In genomic region chr1:169060010-169060722, GRCh38 we compare ENCODE assay signal across 13 cellular contexts. TPM values are rescaled to one million over a fixed set of nuclear protein-coding genes. Genes with fewer than 3 reads are reported as not detected.
DNase-seq lines count a peak whose midpoint lies in the region; TF ChIP-seq lines count a peak whose summit lies in the region.
"Had no signal": no experiment of that assay in that cellular context is flagged by ENCODE, and none has a peak within 500 bp of the region (broad histone marks: within the 10 kb centered on the region; RNA-seq: fewer than 3 reads in every experiment).

No MANE protein-coding gene starts in this region.

- H3K27ac Mint-ChIP-seq in CD8-positive, alpha-beta memory T cell = no peak overlapping the region
- H3K27ac Mint-ChIP-seq: activated T-cell treated with anti-CD3 and anti-CD28 coated beads, Interleukin-2, amount 50 U/mL, for 24 hours had no signal

- H2AFZ ChIP-seq in trophoblast cell (ENCODE audit: insufficient read depth, low read length, poor library complexity) = no peak overlapping the region

- H2BK12ac ChIP-seq in trophoblast cell (ENCODE audit: low read length) = peak overlapping the region; percentile 56

- peaks cover 0 to 2% (median 0%) of the 10 kb centered on the region in 5 donors for H3K9me3 Mint-ChIP-seq in CD8-positive, alpha-beta memory T cell

- 74% methylated on average over 9 of the region's 9 CpGs for WGBS in esophagus muscularis mucosa
- no CpG with 5 or more reads among the region's 9 CpGs for WGBS in trophoblast cell (ENCODE audit: extremely low coverage, insufficient coverage, insufficient read length)

- H3K79me1 ChIP-seq in trophoblast cell (ENCODE audit: low read length) = peaks cover 6% of the 10 kb centered on the region

- no peak overlapping the region for H3K4me3 Mint-ChIP-seq in CD8-positive, alpha-beta memory T cell
- H3K4me3 Mint-ChIP-seq: activated T-cell treated with anti-CD3 and anti-CD28 coated beads, Interleukin-2, amount 50 U/mL, for 24 hours had no signal

- H4K91ac ChIP-seq in trophoblast cell (ENCODE audit: low read depth, low read length) = peak overlapping the region; percentile 3

- H3K36me3 Mint-ChIP-seq in CD8-positive, alpha-beta memory T cell = peaks cover 0 to 14% (median 2%) of the 10 kb centered on the region in 3 donors

- H3K4me2 ChIP-seq in trophoblast cell (ENCODE audit: low read length) = no peak overlapping the region

- no peak overlapping the region for H3K23ac ChIP-seq in trophoblast cell (ENCODE audit: low read length)

- no peaks in the 10 kb centered on the region for H3K4me1 Mint-ChIP-seq in CD8-positive, alpha-beta memory T cell

- H3K4me1 ChIP-seq in esophagus muscularis mucosa = peaks cover 0 to 6% (median 0%) of the 10 kb centered on the region in 4 donors
- H3K4me1 ChIP-seq in trophoblast cell (ENCODE audit: control insufficient read depth in 1 of 2, insufficient read depth in 2 of 2, low read length in 2 of 2) = peaks cover 0 to 7% of the 10 kb centered on the region in 2 experiments
- no peaks in the 10 kb centered on the region for H3K4me1 ChIP-seq in CD8-positive, alpha-beta memory T cell (ENCODE audit: insufficient read depth, low read length)

- intact Hi-C loops in esophagus muscularis mucosa (cut with DNase I) = no loop called here

- H3K9me3 ChIP-seq in esophagus muscularis mucosa (peaks cover 0 to 7% (median 0%) of the 10 kb centered on the region in 4 donors), trophoblast cell (ENCODE audit: insufficient read depth, low read depth, low read length) (no peaks in the 10 kb centered on the region)
- no peaks in the 10 kb centered on the region for H3K9me3 ChIP-seq in CD8-positive, alpha-beta memory T cell (ENCODE audit: low read length)

- H4K12ac ChIP-seq in trophoblast cell (ENCODE audit: low read depth, low read length) = no peak overlapping the region

- POLR2A ChIA-PET in CD8-positive, alpha-beta memory T cell (lab: Charles Lee) = no interaction called here

- TF ChIP-seq EP300 in esophagus muscularis mucosa (IDR thresholded peaks at IDR 0.05) = no peak

- CTCF ChIA-PET in CD8-positive, alpha-beta memory T cell (lab: Charles Lee) = no interaction called here

- H3K27me3 Mint-ChIP-seq in CD8-positive, alpha-beta memory T cell = peaks cover 10 to 22% of the 10 kb centered on the region in 2 donors

- TF ChIP-seq POLR2A in esophagus muscularis mucosa (IDR thresholded peaks at IDR 0.05; ENCODE audit: low read depth) = no peak

- H2BK5ac ChIP-seq in trophoblast cell (ENCODE audit: low read depth, low read length, poor library complexity) = no peak overlapping the region

- DNase-seq in DMS153 treated with DMSO at 0.1 percent for 48 hours (lab: John Stamatoyannopoulos, UW; ENCODE audit: unreplicated experiment) = peak; percentile 50
- DNase-seq in NCI-H748 (lab: John Stamatoyannopoulos, UW; ENCODE audit: unreplicated experiment) = peak; percentile 77
- DNase-seq in esophagus muscularis mucosa (ENCODE audit: extremely low spot score) = peak; percentile 50
- DNase-seq in trophoblast cell = no peak
- DNase-seq in hypothalamus (lab: John Stamatoyannopoulos, UW) = no peak
- no peak for DNase-seq in T-helper 2 cell
- DNase-seq in CD8-positive, alpha-beta memory T cell = no peak
- no peak for DNase-seq in NCI-H1092 (lab: John Stamatoyannopoulos, UW)
- DNase-seq: activated T-cell treated with anti-CD3 and anti-CD28 coated beads, Interleukin-2, amount 50 U/mL, for 24 hours; central memory CD4-positive, alpha-beta T cell; NCI-H2081 treated with DMSO at 0.1 percent for 48 hours; nucleus accumbens; stimulated activated CD4-positive, alpha-beta T cell treated with anti-CD3 and anti-CD28 coated beads, Interleukin-4, amount 100 ng/mL, for 24 hours had no signal

- no peak for TF ChIP-seq CTCF in esophagus muscularis mucosa (IDR thresholded peaks at IDR 0.05)

- H3K18ac ChIP-seq in trophoblast cell (ENCODE audit: low read length) = no peak overlapping the region

- H3K4ac ChIP-seq in trophoblast cell (ENCODE audit: low read depth, low read length) = no peak overlapping the region

- no peak overlapping the region for H3K9ac ChIP-seq in trophoblast cell (ENCODE audit: low read length)

- H3K14ac ChIP-seq in trophoblast cell (ENCODE audit: low read length) = no peak overlapping the region

- H3K27ac ChIP-seq in esophagus muscularis mucosa (replicated peaks in 1 of 4) (peak overlapping the region in 1 of 4 donors; percentile 27), trophoblast cell (ENCODE audit: low read depth, low read length) (no peak overlapping the region)
- no peak overlapping the region for H3K27ac ChIP-seq in CD8-positive, alpha-beta memory T cell (ENCODE audit: low read depth, low read length)

- peak overlapping the region; percentile 14 for H2BK120ac ChIP-seq in trophoblast cell (ENCODE audit: insufficient read depth, low read length, poor library complexity)

- no peaks in the 10 kb centered on the region for H3K27me3 ChIP-seq in esophagus muscularis mucosa
- no peaks in the 10 kb centered on the region for H3K27me3 ChIP-seq in trophoblast cell (ENCODE audit: insufficient read depth, low read length)
- H3K27me3 ChIP-seq in CD8-positive, alpha-beta memory T cell (ENCODE audit: insufficient read depth, low read length, poor library complexity, severe bottlenecking) = no peaks in the 10 kb centered on the region

- H3K36me3 ChIP-seq in esophagus muscularis mucosa (no peaks in the 10 kb centered on the region), trophoblast cell (ENCODE audit: control insufficient read depth in 1 of 2, insufficient read depth in 2 of 2, low read length in 2 of 2) (no peaks in the 10 kb centered on the region)
- no peaks in the 10 kb centered on the region for H3K36me3 ChIP-seq in CD8-positive, alpha-beta memory T cell (ENCODE audit: insufficient read depth, low read length)

- no peaks in the 10 kb centered on the region for H3K79me2 ChIP-seq in trophoblast cell (ENCODE audit: control insufficient read depth, insufficient read depth, low read length, poor library complexity)

- H2AK5ac ChIP-seq in trophoblast cell (ENCODE audit: low read length) = peak overlapping the region; percentile 34

- H4K8ac ChIP-seq in trophoblast cell (ENCODE audit: low read depth, low read length) = no peak overlapping the region

- no peak overlapping the region for H3K4me3 ChIP-seq in esophagus muscularis mucosa
- H3K4me3 ChIP-seq in trophoblast cell (ENCODE audit: low read depth, low read length) = no peak overlapping the region
- no peak overlapping the region for H3K4me3 ChIP-seq in CD8-positive, alpha-beta memory T cell (ENCODE audit: low read length)

RNA-seq across cellular contexts. Expression of gene ATP1B1, which starts 46.3 kb away (rescaled TPM):
- total RNA-seq in esophagus muscularis mucosa = 10 to 100 TPM; 69.4 to 88.6 (median 78.3) TPM
- 250 and 251 TPM in 2 replicates for polyA plus RNA-seq in trophoblast cell (2013)
- 1 to 10 TPM; 3.7 to 4.5 TPM for total RNA-seq in CD8-positive, alpha-beta memory T cell
- 1.7 TPM for polyA plus RNA-seq in CD8-positive, alpha-beta memory T cell

Comparison
In these comparisons a context has a peak if more than half of its experiments do, and no peak if none do; other contexts are left out.
1. DNase-seq: peak in DMS153 treated with DMSO at 0.1 percent for 48 hours (single experiment), NCI-H748 (single experiment) and esophagus muscularis mucosa (single experiment); none in trophoblast cell (0 of 2), hypothalamus (0 of 51), T-helper 2 cell (0 of 5), CD8-positive, alpha-beta memory T cell (0 of 5) and NCI-H1092 (single experiment).
2. RNA of gene ATP1B1, which starts 46.3 kb away (total RNA-seq): 69.4 to 88.6 TPM in esophagus muscularis mucosa; 3.7 to 4.5 TPM in CD8-positive, alpha-beta memory T cell; every median in the first group is over 10 times any median in the second.